Comparison of ENCODE assay signal across 23 cellular contexts in genomic region chr2:65317841-65318240, GRCh38.
DNase-seq lines count a peak whose midpoint lies in the region; ATAC-seq, FAIRE-seq and TF ChIP-seq lines count a peak whose summit lies in the region.
"Had no signal": no experiment of that assay in that cellular context is flagged by ENCODE, and none has a peak within 500 bp of the region (broad histone marks: within the 10 kb centered on the region; RNA-seq: fewer than 3 reads in every experiment).

No MANE protein-coding gene starts in this region.

- TF ChIP-seq POLR2A in esophagus muscularis mucosa (IDR thresholded peaks at IDR 0.05; ENCODE audit: low read depth), result no peak

- no peak overlapping the region for H3K14ac ChIP-seq in H9 (ENCODE audit: insufficient read depth, low read length)

- H3K4me3 Mint-ChIP-seq in MCF 10A (ENCODE audit: unreplicated experiment) (no peak overlapping the region), astrocyte (ENCODE audit: unreplicated experiment) (no peak overlapping the region), H9 (no peak overlapping the region)
- no peak overlapping the region for H3K4me3 Mint-ChIP-seq in activated CD8-positive, alpha-beta T cell treated with anti-CD3 and anti-CD28 coated beads for 36 hours

- H3K4me1 Mint-ChIP-seq in MCF 10A (ENCODE audit: insufficient read depth, unreplicated experiment), result peaks cover 27% of the 10 kb centered on the region
- H3K4me1 Mint-ChIP-seq in astrocyte (ENCODE audit: low read depth, unreplicated experiment), result peaks cover 50% of the 10 kb centered on the region
- no peaks in the 10 kb centered on the region for H3K4me1 Mint-ChIP-seq in H9
- H3K4me1 Mint-ChIP-seq in activated CD8-positive, alpha-beta T cell treated with anti-CD3 and anti-CD28 coated beads for 36 hours (ENCODE audit: low read depth), result peaks cover 20% of the 10 kb centered on the region

- dilution Hi-C loops in mammary epithelial cell (cut with HindIII; ENCODE audit: low sequenced_read_pairs), result no loop called here

- H3K27me3 ChIP-seq in mammary epithelial cell (ENCODE audit: insufficient read depth, low read length), result no peaks in the 10 kb centered on the region
- H3K27me3 ChIP-seq in astrocyte (ENCODE audit: insufficient read depth, low read length), result no peaks in the 10 kb centered on the region
- H3K27me3 ChIP-seq in esophagus muscularis mucosa, result no peaks in the 10 kb centered on the region
- H3K27me3 ChIP-seq in H9 (ENCODE audit: insufficient read depth, low read length), result no peaks in the 10 kb centered on the region

- H3K18ac ChIP-seq in H9 (ENCODE audit: insufficient read length, low read depth, low read length), result no peak overlapping the region

- no peak for FAIRE-seq in astrocyte (lab: Jason Lieb, UNC)

- H3K4me3 ChIP-seq in mammary epithelial cell (replicated peaks in 1 of 3; ENCODE audit: insufficient read depth in 1 of 3, low read depth in 2 of 3, low read length in 3 of 3) (no peak overlapping the region), astrocyte (ENCODE audit: insufficient read depth, low read depth, low read length) (no peak overlapping the region), esophagus muscularis mucosa (no peak overlapping the region)
- H3K4me3 ChIP-seq: PC-9 had no signal

- no peak overlapping the region for H3K9ac ChIP-seq in mammary epithelial cell (ENCODE audit: insufficient read depth, low read length)
- H3K9ac ChIP-seq in astrocyte (ENCODE audit: low read length), result no peak overlapping the region
- no peak overlapping the region for H3K9ac ChIP-seq in H9 (ENCODE audit: extremely low read depth, insufficient read length, low read length)

- no peak overlapping the region for H3K23ac ChIP-seq in H9 (ENCODE audit: insufficient read length, low read depth, low read length)

- TF ChIP-seq CTCF in MCF 10A (IDR thresholded peaks at IDR 0.05; ENCODE audit: unreplicated experiment) (no peak), mammary epithelial cell (conservative IDR thresholded peaks at IDR 0.05 in 1 of 2, IDR thresholded peaks at IDR 0.05 in 1 of 2; ENCODE audit: extremely low read depth in 1 of 2, insufficient read depth in 1 of 2, low read depth in 1 of 2, low read length in 2 of 2) (no peak), astrocyte (IDR thresholded peaks at IDR 0.05; ENCODE audit: insufficient read depth, low read depth, low read length) (no peak), esophagus muscularis mucosa (IDR thresholded peaks at IDR 0.05) (no peak), H9 (conservative IDR thresholded peaks at IDR 0.05) (no peak)
- no peak for TF ChIP-seq CTCF in activated CD8-positive, alpha-beta T cell treated with anti-CD3 and anti-CD28 coated beads for 36 hours (IDR thresholded peaks at IDR 0.05)

- peaks cover 66% of the 10 kb centered on the region for H3K4me1 ChIP-seq in mammary epithelial cell (ENCODE audit: insufficient read depth, low read length)
- peaks cover 34% of the 10 kb centered on the region for H3K4me1 ChIP-seq in astrocyte (ENCODE audit: insufficient read depth, low read length)
- peaks cover 3 to 17% (median 8%) of the 10 kb centered on the region in 4 donors for H3K4me1 ChIP-seq in esophagus muscularis mucosa
- H3K4me1 ChIP-seq in H9 (ENCODE audit: insufficient read depth, low read length), result no peaks in the 10 kb centered on the region

- no peak overlapping the region for H2BK20ac ChIP-seq in H9 (ENCODE audit: low read depth, low read length, poor library complexity, severe bottlenecking)

- H2AFZ ChIP-seq in mammary epithelial cell (ENCODE audit: low read depth, low read length), result no peak overlapping the region
- no peak overlapping the region for H2AFZ ChIP-seq in astrocyte (ENCODE audit: low read depth, low read length)
- no peak overlapping the region for H2AFZ ChIP-seq in H9 (ENCODE audit: low read length)
- H2AFZ ChIP-seq: PC-9 had no signal

- H3K36me3 Mint-ChIP-seq in MCF 10A (ENCODE audit: insufficient read depth, unreplicated experiment), result peaks cover 19% of the 10 kb centered on the region
- peaks cover 39% of the 10 kb centered on the region for H3K36me3 Mint-ChIP-seq in astrocyte (ENCODE audit: low read depth, unreplicated experiment)
- H3K36me3 Mint-ChIP-seq in H9 (ENCODE audit: insufficient read depth in 1 of 3, low read depth in 3 of 3), result peaks cover 14 to 26% (median 17%) of the 10 kb centered on the region in 3 experiments; a peak in 6 of 7 replicates
- H3K36me3 Mint-ChIP-seq in activated CD8-positive, alpha-beta T cell treated with anti-CD3 and anti-CD28 coated beads for 36 hours (ENCODE audit: low read depth), result peaks cover 12% of the 10 kb centered on the region

- no peaks in the 10 kb centered on the region for H4K20me1 ChIP-seq in mammary epithelial cell (ENCODE audit: insufficient read depth, low read length)
- peaks cover 11% of the 10 kb centered on the region for H4K20me1 ChIP-seq in astrocyte (ENCODE audit: insufficient read depth, low read length)
- H4K20me1 ChIP-seq in H9 (ENCODE audit: control insufficient read depth, insufficient read depth, insufficient read length), result no peaks in the 10 kb centered on the region

- H2BK5ac ChIP-seq in H9 (ENCODE audit: insufficient read length, low read length), result no peak overlapping the region

- no peaks in the 10 kb centered on the region for H3K27me3 Mint-ChIP-seq in MCF 10A (ENCODE audit: insufficient read depth, unreplicated experiment)
- H3K27me3 Mint-ChIP-seq in astrocyte (ENCODE audit: low read depth, unreplicated experiment), result no peaks in the 10 kb centered on the region
- H3K27me3 Mint-ChIP-seq in H9 (ENCODE audit: low read depth), result no peaks in the 10 kb centered on the region
- H3K27me3 Mint-ChIP-seq in activated CD8-positive, alpha-beta T cell treated with anti-CD3 and anti-CD28 coated beads for 36 hours, result no peaks in the 10 kb centered on the region

- H2BK120ac ChIP-seq in H9 (ENCODE audit: low read depth, low read length, poor library complexity, severe bottlenecking), result no peak overlapping the region

- no peak overlapping the region for H4K5ac ChIP-seq in H9 (ENCODE audit: insufficient read length, low read depth, low read length)

- H4K91ac ChIP-seq in H9 (ENCODE audit: insufficient read length, low read depth, low read length), result no peak overlapping the region

- H3K79me2 ChIP-seq in mammary epithelial cell (ENCODE audit: insufficient read depth, low read length) (peaks cover 40% of the 10 kb centered on the region), astrocyte (ENCODE audit: insufficient read depth, low read length) (peaks cover 28% of the 10 kb centered on the region), H9 (ENCODE audit: insufficient read depth, low read length) (no peaks in the 10 kb centered on the region)

- H3K9me3 Mint-ChIP-seq in MCF 10A (ENCODE audit: unreplicated experiment) (no peaks in the 10 kb centered on the region), astrocyte (ENCODE audit: unreplicated experiment) (no peaks in the 10 kb centered on the region), H9 (no peaks in the 10 kb centered on the region)
- H3K9me3 Mint-ChIP-seq in activated CD8-positive, alpha-beta T cell treated with anti-CD3 and anti-CD28 coated beads for 36 hours, result no peaks in the 10 kb centered on the region

- POLR2A ChIA-PET in MCF 10A (lab: Yijun Ruan, JAX), result interaction anchor here (4.2 kb wide), 1 partner anchor 48 kb away, joined by 50 read pairs; no protein-coding TSS in a partner anchor
- POLR2A ChIA-PET in activated CD8-positive, alpha-beta T cell treated with anti-CD3 and anti-CD28 coated beads for 36 hours (lab: Charles Lee), result interaction anchor here (0.7 kb wide), 1 partner anchor 310 kb away, joined by 3 read pairs; no protein-coding TSS in a partner anchor

- no peaks in the 10 kb centered on the region for H3K79me1 ChIP-seq in H9 (ENCODE audit: insufficient read depth, low read depth, low read length, poor library complexity, severe bottlenecking)

- 91% methylated on average over 7 of the region's 7 CpGs for WGBS in mammary epithelial cell (ENCODE audit: low coverage, missing lambda C conversion rate)
- WGBS in esophagus muscularis mucosa, result 91% methylated on average over 7 of the region's 7 CpGs
- no CpG with 5 or more reads among the region's 7 CpGs for WGBS in H9 (ENCODE audit: extremely low coverage, insufficient read length, low lambda C conversion rate)

- CTCF ChIA-PET in MCF 10A (lab: Yijun Ruan, JAX), result interaction anchor here (0.5 kb wide), 1 partner anchor 37 kb away, joined by 5 read pairs; no protein-coding TSS in a partner anchor
- CTCF ChIA-PET in mammary epithelial cell (lab: Charles Lee; ENCODE audit: low non-redundant PET), result no interaction called here
- CTCF ChIA-PET in activated CD8-positive, alpha-beta T cell treated with anti-CD3 and anti-CD28 coated beads for 36 hours (lab: Charles Lee), result interaction anchor here (1.9 kb wide), 1 partner anchor 11 kb away, joined by 4 read pairs; no protein-coding TSS in a partner anchor

- H2BK12ac ChIP-seq in H9 (ENCODE audit: insufficient read length, low read depth, low read length), result no peak overlapping the region

- no peak overlapping the region for H3T11ph ChIP-seq in H9 (ENCODE audit: low read length)

- H3K4ac ChIP-seq in H9 (ENCODE audit: low read depth, low read length), result no peak overlapping the region

- peak overlapping the region; percentile 72 for H3K27ac Mint-ChIP-seq in MCF 10A (ENCODE audit: low read depth, unreplicated experiment)
- peak overlapping the region; percentile 66 for H3K27ac Mint-ChIP-seq in astrocyte (ENCODE audit: unreplicated experiment)
- H3K27ac Mint-ChIP-seq in H9, result no peak overlapping the region
- H3K27ac Mint-ChIP-seq in activated CD8-positive, alpha-beta T cell treated with anti-CD3 and anti-CD28 coated beads for 36 hours, result no peak overlapping the region

- H3K36me3 ChIP-seq in mammary epithelial cell (ENCODE audit: insufficient read depth, low read length) (peaks cover 13% of the 10 kb centered on the region), astrocyte (ENCODE audit: insufficient read depth, low read length) (peaks cover 17% of the 10 kb centered on the region), esophagus muscularis mucosa (peaks cover 13 to 46% (median 40%) of the 10 kb centered on the region in 4 donors)

- no peak overlapping the region for H3K56ac ChIP-seq in H9 (ENCODE audit: insufficient read length, low read depth, low read length)

- H3K4me2 ChIP-seq in mammary epithelial cell (ENCODE audit: insufficient read depth, low read depth, low read length) (no peak overlapping the region), astrocyte (ENCODE audit: low read length) (no peak overlapping the region), H9 (ENCODE audit: insufficient read depth, insufficient read length, low read length) (no peak overlapping the region)
- H3K4me2 ChIP-seq: PC-9 had no signal

- TF ChIP-seq EP300 in esophagus muscularis mucosa (IDR thresholded peaks at IDR 0.05), result no peak

- H3K23me2 ChIP-seq in H9 (ENCODE audit: insufficient read length, low read depth, low read length, poor library complexity, severe bottlenecking), result no peaks in the 10 kb centered on the region

- in situ Hi-C loops in mammary epithelial cell (cut with MboI; ENCODE audit: low sequenced_read_pairs in 2 of 2), result no loop called here

- DNase-seq in MCF 10A (ENCODE audit: unreplicated experiment) (no peak), mammary epithelial cell (no peak), astrocyte (ENCODE audit: low read depth) (no peak), esophagus muscularis mucosa (ENCODE audit: extremely low spot score) (peak; percentile 50), H9 (no peak)
- DNase-seq in stimulated activated naive CD8-positive, alpha-beta T cell treated with anti-CD3 and anti-CD28 coated beads, Interleukin-15, Interleukin-2, amounts not matched to agents 100 U/mL and 50 U/mL, for 24 hours, result no peak
- DNase-seq in activated CD8-positive, alpha-beta T cell treated with anti-CD3 and anti-CD28 coated beads for 36 hours, result no peak
- DNase-seq: 8988T; DMS153; DND-41; KG1; MM.1S; NCI-H1048; NCI-H1417; NCI-H1694; NCI-H2029 treated with DMSO at 0.1 percent for 48 hours; NCI-H446 treated with DMSO at 0.1 percent for 48 hours; NCI-H526; NCI-H82; NK-92 treated with Interleukin-12 subunit alpha and Interleukin-12 subunit beta, amount 100 ng/mL, for 24 hours; PC-9; SHP77 had no signal

- BruUV-seq in MCF 10A (replicated peaks; lab: Mats Ljungman, UMichigan), result no TSS peak
- no TSS peak for BruUV-seq in mammary epithelial cell (replicated peaks; lab: Mats Ljungman, UMichigan)

- no peak overlapping the region for H2BK15ac ChIP-seq in H9 (ENCODE audit: low read depth, low read length)

- H3K9me3 ChIP-seq in mammary epithelial cell (replicated peaks; ENCODE audit: insufficient read depth, low read length) (no peaks in the 10 kb centered on the region), astrocyte (ENCODE audit: insufficient read depth, low read depth, low read length) (no peaks in the 10 kb centered on the region), esophagus muscularis mucosa (no peaks in the 10 kb centered on the region), H9 (ENCODE audit: control insufficient read depth, low read depth, low read length) (no peaks in the 10 kb centered on the region)

- intact Hi-C loops in MCF 10A (cut with micrococcal nuclease), result loop anchor here (5.0 kb wide), 1 partner anchor 119 kb away; no protein-coding TSS in a partner anchor
- intact Hi-C loops in mammary epithelial cell (cut with micrococcal nuclease), result loop anchor here (2.0 kb wide), 1 partner anchor 249 kb away; no protein-coding TSS in a partner anchor
- intact Hi-C loops in esophagus muscularis mucosa (cut with DNase I), result no loop called here
- intact Hi-C loops in activated CD8-positive, alpha-beta T cell treated with anti-CD3 and anti-CD28 coated beads for 36 hours (cut with micrococcal nuclease), result no loop called here

- no peak for ATAC-seq in stimulated activated naive CD8-positive, alpha-beta T cell treated with anti-CD3 and anti-CD28 coated beads, Interleukin-15, Interleukin-2, amounts not matched to agents 100 U/mL and 50 U/mL, for 24 hours
- no peak for ATAC-seq in activated CD8-positive, alpha-beta T cell treated with anti-CD3 and anti-CD28 coated beads for 36 hours
- no peak for ATAC-seq in GM21381 (IDR thresholded peaks at IDR 0.05; ENCODE audit: unreplicated experiment)

- H2AK5ac ChIP-seq in H9 (ENCODE audit: insufficient read length, low read length), result no peak overlapping the region

- no peak overlapping the region for H4K8ac ChIP-seq in H9 (replicated peaks; ENCODE audit: insufficient read length, low read depth, low read length)

- H3K27ac ChIP-seq in mammary epithelial cell (ENCODE audit: insufficient read depth, low read depth, low read length) (no peak overlapping the region), astrocyte (ENCODE audit: low read depth, low read length) (peak overlapping the region; percentile 2), esophagus muscularis mucosa (replicated peaks in 1 of 4) (no peak overlapping the region), H9 (ENCODE audit: insufficient read length, low read depth, low read length) (no peak overlapping the region)
- H3K27ac ChIP-seq: PC-9 had no signal

Comparison
In these comparisons a context has a peak if more than half of its experiments do, and no peak if none do; other contexts are left out.
1. H3K27ac Mint-ChIP-seq: peak in MCF 10A (single experiment) and astrocyte (single experiment); none in H9 (0 of 3) and activated CD8-positive, alpha-beta T cell treated with anti-CD3 and anti-CD28 coated beads for 36 hours (single experiment).
2. intact Hi-C loops: an anchor here in MCF 10A (5.0 kb wide) and mammary epithelial cell (2.0 kb wide); none called in esophagus muscularis mucosa and activated CD8-positive, alpha-beta T cell treated with anti-CD3 and anti-CD28 coated beads for 36 hours.